8 cellular contexts compared by ENCODE assay signal in genomic region chr11:83827940-83828554, GRCh38.
DNase-seq lines count a peak whose midpoint lies in the region; ATAC-seq and TF ChIP-seq lines count a peak whose summit lies in the region.

No MANE protein-coding gene starts in this region.

- H3K9me2 ChIP-seq in DOHH2 (replicated peaks; ENCODE audit: control insufficient read depth, low read length): no peaks in the 10 kb centered on the region

- intact Hi-C loops in esophagus muscularis mucosa (cut with DNase I): loop anchor here (5.0 kb wide), 1 partner anchor 734 kb away; no protein-coding TSS in a partner anchor

- H3K27ac ChIP-seq in DOHH2 (ENCODE audit: low read depth, low read length) (no peak overlapping the region), HL-60 (replicated peaks) (no peak overlapping the region), Peyer's patch (no peak overlapping the region), esophagus muscularis mucosa (replicated peaks in 1 of 4) (peak overlapping the region in 1 of 4 donors; percentile 17)

- DNase-seq in HL-60 (ENCODE audit: low read depth in 1 of 2, low spot score in 1 of 2): no peak
- no peak for DNase-seq in Peyer's patch
- no peak for DNase-seq in esophagus muscularis mucosa (ENCODE audit: extremely low spot score)
- peak; percentile 56 for DNase-seq in putamen (ENCODE audit: low spot score)
- DNase-seq in activated CD8-positive, alpha-beta memory T cell treated with anti-CD3 and anti-CD28 coated beads, Interleukin-2, amount 50 U/mL, for 48 hours: no peak
- no peak for DNase-seq in GM19240 (ENCODE audit: insufficient read length, low spot score)

- H3F3A ChIP-seq in DOHH2 (ENCODE audit: control insufficient read depth, insufficient read depth): no peaks in the 10 kb centered on the region

- H3K4me3 ChIP-seq in DOHH2 (ENCODE audit: low read length) (no peak overlapping the region), HL-60 (replicated peaks; ENCODE audit: insufficient read depth, low read length) (no peak overlapping the region), Peyer's patch (peak overlapping the region in 1 of 4 donors; percentile 25), esophagus muscularis mucosa (peak overlapping the region; percentile 39 to 53 (median 44))

- peak; percentile 39 for ATAC-seq in GM19468 (IDR thresholded peaks at IDR 0.05; ENCODE audit: extremely low read depth, unreplicated experiment)

- no peak for TF ChIP-seq EP300 in esophagus muscularis mucosa (IDR thresholded peaks at IDR 0.05)

- TF ChIP-seq POLR2A in Peyer's patch (IDR thresholded peaks at IDR 0.05): no peak
- no peak for TF ChIP-seq POLR2A in esophagus muscularis mucosa (IDR thresholded peaks at IDR 0.05; ENCODE audit: low read depth)

- no peaks in the 10 kb centered on the region for H3K4me1 ChIP-seq in DOHH2 (ENCODE audit: control insufficient read depth, low read length)
- no peaks in the 10 kb centered on the region for H3K4me1 ChIP-seq in Peyer's patch
- H3K4me1 ChIP-seq in esophagus muscularis mucosa: peaks cover 0 to 7% (median 6%) of the 10 kb centered on the region in 4 donors

- no peaks in the 10 kb centered on the region for H4K20me1 ChIP-seq in DOHH2 (ENCODE audit: control insufficient read depth, insufficient read depth, low read depth, low read length)

- WGBS in esophagus muscularis mucosa: 50% methylated on average over 5 of the region's 5 CpGs

- H3K79me2 ChIP-seq in DOHH2 (ENCODE audit: control insufficient read depth, low read length): no peaks in the 10 kb centered on the region

- TF ChIP-seq CTCF in DOHH2 (IDR thresholded peaks at IDR 0.05; ENCODE audit: low read depth, low read length, poor library complexity, severe bottlenecking) (peak; percentile 65), HL-60 (IDR thresholded peaks at IDR 0.05; ENCODE audit: insufficient read depth, low read length) (peak; percentile 42), Peyer's patch (IDR thresholded peaks at IDR 0.05) (peak in 4 of 6 experiments; percentile 31 to 43 (median 40)), esophagus muscularis mucosa (IDR thresholded peaks at IDR 0.05) (peak; percentile 51 to 60 (median 52))

- H3K4me2 ChIP-seq in DOHH2 (ENCODE audit: low read length): no peak overlapping the region

- H3K9me3 ChIP-seq in DOHH2 (ENCODE audit: control insufficient read depth, insufficient read depth, low read length) (no peaks in the 10 kb centered on the region), Peyer's patch (no peaks in the 10 kb centered on the region), esophagus muscularis mucosa (no peaks in the 10 kb centered on the region)

- H3K36me3 ChIP-seq in DOHH2 (ENCODE audit: control insufficient read depth, low read length): no peaks in the 10 kb centered on the region
- no peaks in the 10 kb centered on the region for H3K36me3 ChIP-seq in Peyer's patch
- no peaks in the 10 kb centered on the region for H3K36me3 ChIP-seq in esophagus muscularis mucosa

- H3K27me3 ChIP-seq in DOHH2 (ENCODE audit: control insufficient read depth, low read length): no peaks in the 10 kb centered on the region
- no peaks in the 10 kb centered on the region for H3K27me3 ChIP-seq in HL-60 (ENCODE audit: insufficient read depth, poor library complexity, severe bottlenecking)
- no peaks in the 10 kb centered on the region for H3K27me3 ChIP-seq in Peyer's patch
- no peaks in the 10 kb centered on the region for H3K27me3 ChIP-seq in esophagus muscularis mucosa

Comparison
In these comparisons a context has a peak if more than half of its experiments do, and no peak if none do; other contexts are left out.
1. H3K4me3 ChIP-seq: peak in esophagus muscularis mucosa (4 of 4); none in DOHH2 (single experiment) and HL-60 (single experiment).
2. Peak in every context shown above with its lines, with median percentiles within 50 percentile points of each other: CTCF ChIP-seq.